In genomic region chr4:61805237-61805636, GRCh38 we compare ENCODE assay signal across 33 cellular contexts.
"Had no signal": no experiment of that assay in that cellular context is flagged by ENCODE, and none has a peak within 500 bp of the region (broad histone marks: within the 10 kb centered on the region; RNA-seq: fewer than 3 reads in every experiment).

No MANE protein-coding gene starts in this region.

- DNase-seq: activated B cell treated with CpG ODN at 0.5 μM for 24 hours; activated CD4-positive, alpha-beta T cell treated with anti-CD3 and anti-CD28 coated beads for 48 hours; activated CD4-positive, alpha-beta T cell treated with anti-CD3 and anti-CD28 coated beads, Interleukin-2, amount 50 U/mL, for 1 hour; activated CD4-positive, alpha-beta T cell treated with anti-CD3 and anti-CD28 coated beads, Interleukin-2, amount 50 U/mL, for 48 hours; activated CD8-positive, alpha-beta memory T cell treated with anti-CD3 and anti-CD28 coated beads for 24 hours; activated CD8-positive, alpha-beta T cell treated with anti-CD3 and anti-CD28 coated beads for 36 hours; activated effector memory CD4-positive, alpha-beta T cell treated with anti-CD3 and anti-CD28 coated beads, Interleukin-2, amount 50 U/mL, for 16 hours; activated naive CD4-positive, alpha-beta T cell treated with anti-CD3 and anti-CD28 coated beads for 36 hours; activated naive CD8-positive, alpha-beta T cell treated with anti-CD3 and anti-CD28 coated beads for 36 hours; activated naive CD8-positive, alpha-beta T cell treated with anti-CD3 and anti-CD28 coated beads, Interleukin-2, amount 50 U/mL, for 24 hours; activated T-cell treated with anti-CD3 and anti-CD28 coated beads, Interleukin-2, amount 50 U/mL, for 48 hours; adrenal gland; amygdala; aorta; caudate nucleus; colonic mucosa; effector CD8-positive, alpha-beta T cell; erythroblast; gastrocnemius medialis; glutamatergic neuron; heart left ventricle; T-helper 1 cell; T-helper 17 cell; T1000; WERI-Rb-1 had no signal

- H3K27me3 Mint-ChIP-seq: activated B cell treated with CpG ODN at 0.5 μM for 24 hours; activated CD8-positive, alpha-beta T cell treated with anti-CD3 and anti-CD28 coated beads for 36 hours; activated naive CD4-positive, alpha-beta T cell treated with anti-CD3 and anti-CD28 coated beads, Interleukin-2, amount 50 U/mL, for 24 hours; activated naive CD8-positive, alpha-beta T cell treated with anti-CD3 and anti-CD28 coated beads for 36 hours; activated naive CD8-positive, alpha-beta T cell treated with anti-CD3 and anti-CD28 coated beads, Interleukin-2, amount 50 U/mL, for 24 hours; T-helper 17 cell had no signal

- H3K36me3 Mint-ChIP-seq: activated naive CD4-positive, alpha-beta T cell treated with anti-CD3 and anti-CD28 coated beads, Interleukin-2, amount 50 U/mL, for 24 hours; activated naive CD8-positive, alpha-beta T cell treated with anti-CD3 and anti-CD28 coated beads for 36 hours had no signal

- H3K4me3 Mint-ChIP-seq: activated B cell treated with CpG ODN at 0.5 μM for 24 hours; activated CD8-positive, alpha-beta T cell treated with anti-CD3 and anti-CD28 coated beads for 36 hours; activated naive CD4-positive, alpha-beta T cell treated with anti-CD3 and anti-CD28 coated beads for 36 hours; activated naive CD4-positive, alpha-beta T cell treated with anti-CD3 and anti-CD28 coated beads, Interleukin-2, amount 50 U/mL, for 24 hours; activated naive CD8-positive, alpha-beta T cell treated with anti-CD3 and anti-CD28 coated beads for 36 hours; activated naive CD8-positive, alpha-beta T cell treated with anti-CD3 and anti-CD28 coated beads, Interleukin-2, amount 50 U/mL, for 24 hours; activated T-helper 1 cell treated with anti-CD3 and anti-CD28 coated beads, Interleukin-12 subunit alpha, Interleukin-12 subunit beta, Interleukin-2, Interleukin-4 antibody, amounts not matched to agents 30 ng/mL and 10 ng/mL and 1 ng/mL, durations not matched to agents 14 hours and 24 hours and 36 hours; T-helper 17 cell; T-helper 2 cell treated with Interferon-gamma antibody and Interleukin-4, amounts not matched to agents 5 μg/mL and 100 μg/mL, for 36 hours had no signal

- H3K4me1 Mint-ChIP-seq: activated B cell treated with CpG ODN at 0.5 μM for 24 hours; activated naive CD4-positive, alpha-beta T cell treated with anti-CD3 and anti-CD28 coated beads, Interleukin-2, amount 50 U/mL, for 24 hours; activated naive CD8-positive, alpha-beta T cell treated with anti-CD3 and anti-CD28 coated beads for 36 hours; activated naive CD8-positive, alpha-beta T cell treated with anti-CD3 and anti-CD28 coated beads, Interleukin-2, amount 50 U/mL, for 24 hours; T-helper 17 cell had no signal

- ATAC-seq: activated CD4-positive, CD25-positive, alpha-beta regulatory T cell treated with anti-CD3 and anti-CD28 coated beads, Interleukin-2, amount 50 U/mL, for 24 hours; activated CD8-positive, alpha-beta T cell treated with anti-CD3 and anti-CD28 coated beads for 36 hours; activated naive CD8-positive, alpha-beta T cell treated with anti-CD3 and anti-CD28 coated beads, Interleukin-2, amount 50 U/mL, for 24 hours; gastrocnemius medialis; heart left ventricle; T-helper 17 cell had no signal

- H3K27ac ChIP-seq: adrenal gland, brain microvascular endothelial cell, colonic mucosa, esophagus muscularis mucosa, foreskin keratinocyte, gastrocnemius medialis, heart left ventricle, WERI-Rb-1 had no signal

- H3K9me3 ChIP-seq: adrenal gland, colonic mucosa, esophagus muscularis mucosa, gastrocnemius medialis, heart left ventricle had no signal

- H3K4me3 ChIP-seq: adrenal gland, colonic mucosa, esophagus muscularis mucosa, gastrocnemius medialis, heart left ventricle had no signal

- H3K9me3 Mint-ChIP-seq: activated naive CD4-positive, alpha-beta T cell treated with anti-CD3 and anti-CD28 coated beads, Interleukin-2, amount 50 U/mL, for 24 hours; activated T-helper 1 cell treated with anti-CD3 and anti-CD28 coated beads, Interleukin-12 subunit alpha, Interleukin-12 subunit beta, Interleukin-2, Interleukin-4 antibody, amounts not matched to agents 30 ng/mL and 10 ng/mL and 1 ng/mL, durations not matched to agents 14 hours and 24 hours and 36 hours had no signal

- H3K27ac Mint-ChIP-seq: activated B cell treated with CpG ODN at 0.5 μM for 24 hours; activated CD8-positive, alpha-beta T cell treated with anti-CD3 and anti-CD28 coated beads for 36 hours; activated naive CD4-positive, alpha-beta T cell treated with anti-CD3 and anti-CD28 coated beads for 36 hours; activated naive CD4-positive, alpha-beta T cell treated with anti-CD3 and anti-CD28 coated beads, Interleukin-2, amount 50 U/mL, for 24 hours; activated naive CD8-positive, alpha-beta T cell treated with anti-CD3 and anti-CD28 coated beads for 36 hours; activated naive CD8-positive, alpha-beta T cell treated with anti-CD3 and anti-CD28 coated beads, Interleukin-2, amount 50 U/mL, for 24 hours; activated T-helper 1 cell treated with anti-CD3 and anti-CD28 coated beads, Interleukin-12 subunit alpha, Interleukin-12 subunit beta, Interleukin-2, Interleukin-4 antibody, amounts not matched to agents 30 ng/mL and 10 ng/mL and 1 ng/mL, durations not matched to agents 14 hours and 24 hours and 36 hours; activated T-helper 2 cell treated with anti-CD3 and anti-CD28 coated beads, Interferon-gamma antibody, Interleukin-2, Interleukin-4, amounts not matched to agents 10 μg/mL and 5 μg/mL and 100 μg/mL, durations not matched to agents 14 hours and 24 hours and 36 hours; T-helper 17 cell; T-helper 2 cell treated with Interferon-gamma antibody and Interleukin-4, amounts not matched to agents 5 μg/mL and 100 μg/mL, for 36 hours had no signal

- H3K36me3 ChIP-seq: adrenal gland, brain microvascular endothelial cell, colonic mucosa, esophagus muscularis mucosa, gastrocnemius medialis, heart left ventricle, WERI-Rb-1 had no signal
